Comparison of ENCODE assay signal across 28 cellular contexts in the genomic region with DNA sequence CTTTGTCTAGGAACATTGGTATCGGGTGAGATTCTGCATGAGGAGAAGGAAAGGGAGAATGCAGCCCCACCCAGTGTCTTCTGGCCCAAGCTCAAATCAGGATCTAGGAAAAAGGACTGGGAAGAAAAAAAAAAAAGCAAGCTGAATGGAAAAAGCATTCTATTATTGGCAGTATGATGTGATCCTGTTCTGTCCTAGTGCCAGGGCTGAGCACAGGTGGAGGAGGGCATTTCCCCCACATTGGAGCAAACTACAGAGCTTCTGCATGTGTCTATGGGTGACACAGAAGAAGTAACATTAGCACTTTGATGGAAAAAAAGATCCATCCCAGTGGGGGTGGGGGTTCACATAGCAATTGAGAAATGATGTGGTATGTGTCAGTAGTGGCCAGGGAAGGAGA.
"Had no signal": no experiment of that assay in that cellular context is flagged by ENCODE, and none has a peak within 500 bp of the region (broad histone marks: within the 10 kb centered on the region; RNA-seq: fewer than 3 reads in every experiment).

No MANE protein-coding gene starts in this region.

- H3K27me3 ChIP-seq: ovary, right lobe of liver, suprapubic skin, transverse colon, upper lobe of right lung, uterus had no signal

- H3K9me3 ChIP-seq: esophagus squamous epithelium, ovary, psoas muscle, right lobe of liver, suprapubic skin, transverse colon, upper lobe of right lung, uterus had no signal

- ATAC-seq: effector memory CD8-positive, alpha-beta T cell; natural killer cell; psoas muscle; right lobe of liver; stimulated activated naive CD8-positive, alpha-beta T cell treated with anti-CD3 and anti-CD28 coated beads, Interleukin-15, amount 100 ng/mL, for 72 hours; upper lobe of right lung had no signal

- H3K4me1 ChIP-seq: esophagus squamous epithelium, psoas muscle, suprapubic skin, transverse colon, upper lobe of right lung, uterus had no signal

- H3K27ac ChIP-seq: coronary artery, esophagus squamous epithelium, ovary, psoas muscle, right lobe of liver, suprapubic skin, transverse colon, upper lobe of right lung, uterus had no signal

- H3K36me3 ChIP-seq: esophagus squamous epithelium, ovary, right lobe of liver, suprapubic skin, transverse colon, upper lobe of right lung, uterus had no signal

- H3K4me3 ChIP-seq: coronary artery, esophagus squamous epithelium, ovary, psoas muscle, right lobe of liver, smooth muscle cell, suprapubic skin, transverse colon, upper lobe of right lung, uterus had no signal

- DNase-seq: dermis blood vessel endothelial cell; effector memory CD8-positive, alpha-beta T cell; erythroblast; esophagus squamous epithelium; foreskin melanocyte; glutamatergic neuron; immature natural killer cell; islet precursor cell; kidney glomerular epithelial cell; mesenchymal stem cell; natural killer cell; occipital lobe; ovary; posterior cingulate gyrus; psoas muscle; right lobe of liver; stimulated activated CD4-positive, alpha-beta T cell treated with anti-CD3 and anti-CD28 coated beads, Interleukin-12 subunit alpha, Interleukin-12 subunit beta, amount 100 ng/mL, for 4 hours; stimulated activated CD4-positive, alpha-beta T cell treated with anti-CD3 and anti-CD28 coated beads, Interleukin-1b, Interleukin-23, amount 100 ng/mL, for 48 hours; stimulated activated CD4-positive, alpha-beta T cell treated with anti-CD3 and anti-CD28 coated beads, Interleukin-4, amount 100 ng/mL, for 1 hour; stimulated activated CD8-positive, alpha-beta memory T cell treated with anti-CD3 and anti-CD28 coated beads, Interleukin-4, amount 100 ng/mL, for 48 hours; stimulated activated naive CD4-positive, alpha-beta T cell; stimulated activated naive CD8-positive, alpha-beta T cell treated with anti-CD3 and anti-CD28 coated beads, Interleukin-15, amount 100 ng/mL, for 72 hours; transverse colon; upper lobe of right lung; uterus had no signal
